In genomic region chr1:89203166-89203565, GRCh38 we compare ENCODE assay signal across 22 cellular contexts. TPM values are rescaled to one million over a fixed set of nuclear protein-coding genes. Genes with fewer than 3 reads are reported as not detected.
DNase-seq lines count a peak whose midpoint lies in the region; ATAC-seq and TF ChIP-seq lines count a peak whose summit lies in the region.
"Had no signal": no experiment of that assay in that cellular context is flagged by ENCODE, and none has a peak within 500 bp of the region (broad histone marks: within the 10 kb centered on the region; RNA-seq: fewer than 3 reads in every experiment).

No MANE protein-coding gene starts in this region.

- H3K4ac ChIP-seq in mesendoderm (ENCODE audit: low read depth, low read length) = no peak overlapping the region

- TF ChIP-seq CTCF in AG10803 (conservative IDR thresholded peaks at IDR 0.05; ENCODE audit: low read length) = no peak
- no peak for TF ChIP-seq CTCF in Caco-2 (IDR thresholded peaks at IDR 0.05; ENCODE audit: insufficient read depth in 1 of 2, low read depth in 1 of 2, low read length in 1 of 2, severe bottlenecking in 1 of 2, unreplicated experiment in 1 of 2)
- no peak for TF ChIP-seq CTCF in left lung (IDR thresholded peaks at IDR 0.05)

- H3K4me3 Mint-ChIP-seq in activated naive CD8-positive, alpha-beta T cell treated with anti-CD3 and anti-CD28 coated beads, Interleukin-2, amount 50 U/mL, for 24 hours = no peak overlapping the region
- no peak overlapping the region for H3K4me3 Mint-ChIP-seq in Caco-2 (ENCODE audit: unreplicated experiment)

- H3K23ac ChIP-seq in mesendoderm (ENCODE audit: low read length) = no peak overlapping the region

- POLR2A ChIA-PET in Caco-2 (lab: Charles Lee) = no interaction called here

- WGBS in mesendoderm (ENCODE audit: extremely low coverage, insufficient coverage, low lambda C conversion rate) = no CpG with 5 or more reads among the region's 1 CpG

- no peak overlapping the region for H3K27ac Mint-ChIP-seq in activated naive CD8-positive, alpha-beta T cell treated with anti-CD3 and anti-CD28 coated beads, Interleukin-2, amount 50 U/mL, for 24 hours
- H3K27ac Mint-ChIP-seq in Caco-2 (ENCODE audit: unreplicated experiment) = no peak overlapping the region

- H3K4me1 Mint-ChIP-seq in activated naive CD8-positive, alpha-beta T cell treated with anti-CD3 and anti-CD28 coated beads, Interleukin-2, amount 50 U/mL, for 24 hours = peaks cover 46% of the 10 kb centered on the region
- H3K4me1 Mint-ChIP-seq in Caco-2 (ENCODE audit: low read depth, unreplicated experiment) = no peaks in the 10 kb centered on the region

- CTCF ChIA-PET in Caco-2 (lab: Charles Lee) = interaction anchor here (0.6 kb wide), 1 partner anchor 352 kb away, joined by 3 read pairs; no protein-coding TSS in a partner anchor

- H3K36me3 ChIP-seq in mesendoderm (ENCODE audit: control insufficient read depth, insufficient read depth, low read length) (no peaks in the 10 kb centered on the region), Caco-2 (ENCODE audit: control insufficient read depth, insufficient read depth, low read length) (no peaks in the 10 kb centered on the region), left lung (no peaks in the 10 kb centered on the region)
- H3K36me3 ChIP-seq: BE2C, breast epithelium had no signal

- intact Hi-C loops in Caco-2 (cut with micrococcal nuclease; ENCODE audit: unreplicated experiment) = no loop called here
- intact Hi-C loops in left lung (cut with DNase I) = no loop called here

- H3K27me3 ChIP-seq in mesendoderm (ENCODE audit: insufficient read depth, low read length, poor library complexity) (no peaks in the 10 kb centered on the region), Caco-2 (replicated peaks; ENCODE audit: control insufficient read depth, insufficient read depth, low read length) (no peaks in the 10 kb centered on the region), left lung (no peaks in the 10 kb centered on the region)
- H3K27me3 ChIP-seq: BE2C, breast epithelium had no signal

- no peak overlapping the region for H3K18ac ChIP-seq in mesendoderm (ENCODE audit: low read length)

- no peak overlapping the region for H4K8ac ChIP-seq in mesendoderm (ENCODE audit: low read depth, low read length)

- no peak overlapping the region for H3K9ac ChIP-seq in mesendoderm (ENCODE audit: low read length)

- DNase-seq in AG10803 (ENCODE audit: low read depth) (peak; percentile 39), GM04503 (ENCODE audit: low read depth) (peak; percentile 73), mesendoderm (no peak), Caco-2 (no peak), left lung (no peak), OCI-M1 (lab: John Stamatoyannopoulos, UW) (no peak)
- no peak for DNase-seq in activated naive CD8-positive, alpha-beta T cell treated with anti-CD3 and anti-CD28 coated beads, Interleukin-2, amount 50 U/mL, for 24 hours
- DNase-seq: activated naive CD4-positive, alpha-beta T cell treated with anti-CD3 and anti-CD28 coated beads, Interleukin-2, amount 50 U/mL, for 16 hours; activated T-cell treated with anti-CD3 and anti-CD28 coated beads for 4 hours; BE2C; dermis blood vessel endothelial cell; natural killer cell; NCI-H774; posterior cingulate gyrus; stimulated activated CD4-positive, alpha-beta T cell treated with anti-CD3 and anti-CD28 coated beads, Interleukin-4, amount 100 ng/mL, for 24 hours had no signal

- ATAC-seq in activated naive CD8-positive, alpha-beta T cell treated with anti-CD3 and anti-CD28 coated beads, Interleukin-2, amount 50 U/mL, for 24 hours = peak; percentile 67
- ATAC-seq in HG03159 (IDR thresholded peaks at IDR 0.05; ENCODE audit: unreplicated experiment) = no peak
- ATAC-seq in left lung = no peak
- ATAC-seq: natural killer cell had no signal

- no peak overlapping the region for H3K4me2 ChIP-seq in mesendoderm (ENCODE audit: low read length)

- H2AK5ac ChIP-seq in mesendoderm (ENCODE audit: low read length) = no peak overlapping the region

- H3K9me3 Mint-ChIP-seq in activated naive CD8-positive, alpha-beta T cell treated with anti-CD3 and anti-CD28 coated beads, Interleukin-2, amount 50 U/mL, for 24 hours = peaks cover 12% of the 10 kb centered on the region
- peaks cover 10% of the 10 kb centered on the region for H3K9me3 Mint-ChIP-seq in Caco-2 (ENCODE audit: unreplicated experiment)

- H3K79me1 ChIP-seq in mesendoderm (ENCODE audit: low read length) = no peaks in the 10 kb centered on the region

- peaks cover 6% of the 10 kb centered on the region for H3K4me1 ChIP-seq in mesendoderm (ENCODE audit: control insufficient read depth, low read depth, low read length)
- H3K4me1 ChIP-seq in Caco-2 = no peaks in the 10 kb centered on the region
- H3K4me1 ChIP-seq in left lung = peaks cover 0 to 21% of the 10 kb centered on the region in 2 donors
- H3K4me1 ChIP-seq: BE2C, breast epithelium had no signal

- no peaks in the 10 kb centered on the region for H3K27me3 Mint-ChIP-seq in activated naive CD8-positive, alpha-beta T cell treated with anti-CD3 and anti-CD28 coated beads, Interleukin-2, amount 50 U/mL, for 24 hours
- peaks cover under 1% of the 10 kb centered on the region for H3K27me3 Mint-ChIP-seq in Caco-2 (ENCODE audit: insufficient read depth, unreplicated experiment)

- no peak overlapping the region for H3K4me3 ChIP-seq in AG10803 (ENCODE audit: low read length)
- no peak overlapping the region for H3K4me3 ChIP-seq in mesendoderm (ENCODE audit: low read length)
- no peak overlapping the region for H3K4me3 ChIP-seq in Caco-2 (ENCODE audit: low read depth, low read length)
- H3K4me3 ChIP-seq in left lung = no peak overlapping the region
- H3K4me3 ChIP-seq: breast epithelium, skin epidermis had no signal

- peak overlapping the region; percentile 45 for H2BK120ac ChIP-seq in mesendoderm (ENCODE audit: low read depth, low read length)

- no peaks in the 10 kb centered on the region for H3K79me2 ChIP-seq in mesendoderm (ENCODE audit: control insufficient read depth, insufficient read depth, low read length)

- H3K36me3 Mint-ChIP-seq in activated naive CD8-positive, alpha-beta T cell treated with anti-CD3 and anti-CD28 coated beads, Interleukin-2, amount 50 U/mL, for 24 hours (ENCODE audit: low read depth) = peaks cover 14% of the 10 kb centered on the region
- no peaks in the 10 kb centered on the region for H3K36me3 Mint-ChIP-seq in Caco-2 (ENCODE audit: insufficient read depth, unreplicated experiment)

- peak overlapping the region; percentile 36 for H2BK15ac ChIP-seq in mesendoderm (replicated peaks; ENCODE audit: low read depth)

- no peaks in the 10 kb centered on the region for H3K9me3 ChIP-seq in Caco-2
- H3K9me3 ChIP-seq in left lung = peaks cover 0 to 17% of the 10 kb centered on the region in 2 donors
- H3K9me3 ChIP-seq: BE2C had no signal

- no peak overlapping the region for H2BK5ac ChIP-seq in mesendoderm (ENCODE audit: low read length)

- H3K56ac ChIP-seq in mesendoderm (ENCODE audit: low read length) = no peak overlapping the region

- BruUV-seq in Caco-2 (replicated peaks; lab: Mats Ljungman, UMichigan) = no TSS peak

- H4K5ac ChIP-seq in mesendoderm (ENCODE audit: low read length) = no peak overlapping the region

- H3K27ac ChIP-seq in mesendoderm (ENCODE audit: low read depth, low read length) (no peak overlapping the region), left lung (no peak overlapping the region)
- H3K27ac ChIP-seq: breast epithelium, skin epidermis had no signal

RNA-seq across cellular contexts. Expression of gene GBP4, which starts 4.4 kb away (rescaled TPM):
- polyA plus RNA-seq in mesendoderm (2013, experiment 1 of 2) = 0.14 TPM
- polyA plus RNA-seq in mesendoderm (2013, experiment 2 of 2) = 0.03 TPM
- total RNA-seq in Caco-2 (2022) (not detected in 2 replicates), left lung (10 to 100 TPM; 13.4 to 30.3 TPM)

RNA-seq across cellular contexts. Expression of gene GBP7, which starts 27.4 kb away (rescaled TPM):
- not detected for polyA plus RNA-seq in mesendoderm (2013, experiment 1 of 2)
- not detected for polyA plus RNA-seq in mesendoderm (2013, experiment 2 of 2)
- total RNA-seq in Caco-2 (2022) (not detected in 2 replicates), left lung (under 1 TPM in 1 of 2 donors, not detected in 1; 0.09 TPM)
- total RNA-seq: breast epithelium, dermis blood vessel endothelial cell, epithelial cell of proximal tubule, HT-29, lower leg skin, temporal lobe had no signal

Comparison
In these comparisons a context has a peak if more than half of its experiments do, and no peak if none do; other contexts are left out.
1. DNase-seq: peak in AG10803 (single experiment) and GM04503 (single experiment); none in activated naive CD8-positive, alpha-beta T cell treated with anti-CD3 and anti-CD28 coated beads, Interleukin-2, amount 50 U/mL, for 24 hours (single experiment), mesendoderm (single experiment), Caco-2 (0 of 2), left lung (0 of 2) and OCI-M1 (single experiment).
2. RNA of gene GBP4, which starts 4.4 kb away (total RNA-seq): 13.4 to 30.3 TPM in left lung; not detected in Caco-2; every median in the first group is over 10 times any median in the second.